Comparison of ENCODE assay signal across 7 cellular contexts in the genomic region with DNA sequence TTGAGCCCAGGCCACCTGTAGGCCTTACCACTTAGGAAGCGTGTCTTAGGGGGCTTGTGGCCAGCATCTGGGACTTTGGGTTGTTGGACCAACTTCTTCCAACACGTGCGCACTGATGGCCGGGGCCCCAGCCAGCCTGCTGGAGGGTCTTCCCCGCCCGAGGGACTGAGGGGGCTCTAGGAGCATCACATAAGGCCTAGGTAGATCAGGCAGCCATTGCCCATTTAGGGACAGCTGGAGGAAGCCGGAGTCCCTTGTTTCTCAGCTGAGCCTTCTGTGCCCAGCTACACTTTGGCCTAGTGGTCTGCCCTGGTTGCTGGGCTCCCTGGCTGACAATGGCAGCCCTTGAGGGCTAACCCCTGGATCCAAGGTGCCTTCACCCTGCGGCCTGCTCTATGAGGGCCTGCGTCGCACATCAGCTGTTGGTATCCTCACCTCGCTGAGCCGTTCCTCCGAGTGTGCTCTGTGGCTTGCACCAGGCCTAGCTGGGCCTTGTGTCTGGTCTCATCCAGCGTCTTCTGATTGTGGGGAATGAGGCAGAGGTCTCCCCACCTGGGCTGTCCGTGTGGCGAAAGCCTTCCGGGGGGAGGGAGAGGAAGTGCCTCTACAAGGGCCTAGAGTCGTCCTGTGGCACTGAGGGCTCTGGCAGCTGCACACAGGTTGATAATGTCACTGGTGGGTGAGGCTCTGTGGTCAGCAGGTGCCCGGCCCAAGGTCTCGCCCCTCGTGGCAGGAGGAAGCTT. TPM values are rescaled to one million over a fixed set of nuclear protein-coding genes. Genes with fewer than 3 reads are reported as not detected.
DNase-seq lines count a peak whose midpoint lies in the region; ATAC-seq and TF ChIP-seq lines count a peak whose summit lies in the region.

No MANE protein-coding gene starts in this region.

- H3K36me3 ChIP-seq in iPS-20b (ENCODE audit: insufficient read depth, low read depth, low read length) = no peaks in the 10 kb centered on the region

- intact Hi-C loops in activated T-helper 1 cell treated with anti-CD3 and anti-CD28 coated beads, Interleukin-12 subunit alpha, Interleukin-12 subunit beta, Interleukin-2, Interleukin-4 antibody, amounts not matched to agents 30 ng/mL and 10 ng/mL and 1 ng/mL, durations not matched to agents 14 hours and 24 hours and 36 hours (cut with micrococcal nuclease) = loop anchor here (5.0 kb wide), 1 partner anchor 441 kb away; the partner anchor contains the start of genes MBD3L1 and ZNF558

- H3K4me3 Mint-ChIP-seq in activated T-helper 1 cell treated with anti-CD3 and anti-CD28 coated beads, Interleukin-12 subunit alpha, Interleukin-12 subunit beta, Interleukin-2, Interleukin-4 antibody, amounts not matched to agents 30 ng/mL and 10 ng/mL and 1 ng/mL, durations not matched to agents 14 hours and 24 hours and 36 hours = peak overlapping the region; percentile 80
- peak overlapping the region; percentile 86 for H3K4me3 Mint-ChIP-seq in stimulated activated memory B cell treated with anti-CD40 and anti-IgM and Interleukin-4, amounts not matched to agents 10 μg/mL and 1 μg/mL and 100 μg/mL, for 72 hours

- no peaks in the 10 kb centered on the region for H3K9me3 Mint-ChIP-seq in activated T-helper 1 cell treated with anti-CD3 and anti-CD28 coated beads, Interleukin-12 subunit alpha, Interleukin-12 subunit beta, Interleukin-2, Interleukin-4 antibody, amounts not matched to agents 30 ng/mL and 10 ng/mL and 1 ng/mL, durations not matched to agents 14 hours and 24 hours and 36 hours
- H3K9me3 Mint-ChIP-seq in stimulated activated memory B cell treated with anti-CD40 and anti-IgM and Interleukin-4, amounts not matched to agents 10 μg/mL and 1 μg/mL and 100 μg/mL, for 72 hours = no peaks in the 10 kb centered on the region

- no peaks in the 10 kb centered on the region for H3K27me3 Mint-ChIP-seq in activated T-helper 1 cell treated with anti-CD3 and anti-CD28 coated beads, Interleukin-12 subunit alpha, Interleukin-12 subunit beta, Interleukin-2, Interleukin-4 antibody, amounts not matched to agents 30 ng/mL and 10 ng/mL and 1 ng/mL, durations not matched to agents 14 hours and 24 hours and 36 hours (ENCODE audit: insufficient read depth)
- H3K27me3 Mint-ChIP-seq in stimulated activated memory B cell treated with anti-CD40 and anti-IgM and Interleukin-4, amounts not matched to agents 10 μg/mL and 1 μg/mL and 100 μg/mL, for 72 hours = no peaks in the 10 kb centered on the region

- H3K4me1 Mint-ChIP-seq in activated T-helper 1 cell treated with anti-CD3 and anti-CD28 coated beads, Interleukin-12 subunit alpha, Interleukin-12 subunit beta, Interleukin-2, Interleukin-4 antibody, amounts not matched to agents 30 ng/mL and 10 ng/mL and 1 ng/mL, durations not matched to agents 14 hours and 24 hours and 36 hours (ENCODE audit: low read depth) = peaks cover 4% of the 10 kb centered on the region
- peaks cover 48% of the 10 kb centered on the region for H3K4me1 Mint-ChIP-seq in stimulated activated memory B cell treated with anti-CD40 and anti-IgM and Interleukin-4, amounts not matched to agents 10 μg/mL and 1 μg/mL and 100 μg/mL, for 72 hours

- no peak for ATAC-seq in stimulated activated memory B cell treated with anti-CD40 and anti-IgM and Interleukin-4, amounts not matched to agents 10 μg/mL and 1 μg/mL and 100 μg/mL, for 72 hours

- H3K27me3 ChIP-seq in HL-60 (ENCODE audit: insufficient read depth, poor library complexity, severe bottlenecking) (no peaks in the 10 kb centered on the region), iPS-20b (ENCODE audit: insufficient read depth, low read length) (no peaks in the 10 kb centered on the region)

- no peak overlapping the region for H3K4me3 ChIP-seq in HL-60 (replicated peaks; ENCODE audit: insufficient read depth, low read length)
- peak overlapping the region; percentile 73 for H3K4me3 ChIP-seq in iPS-20b (ENCODE audit: low read length)

- H3K27ac Mint-ChIP-seq in activated T-helper 1 cell treated with anti-CD3 and anti-CD28 coated beads, Interleukin-12 subunit alpha, Interleukin-12 subunit beta, Interleukin-2, Interleukin-4 antibody, amounts not matched to agents 30 ng/mL and 10 ng/mL and 1 ng/mL, durations not matched to agents 14 hours and 24 hours and 36 hours = no peak overlapping the region
- H3K27ac Mint-ChIP-seq in stimulated activated memory B cell treated with anti-CD40 and anti-IgM and Interleukin-4, amounts not matched to agents 10 μg/mL and 1 μg/mL and 100 μg/mL, for 72 hours = peak overlapping the region; percentile 90

- H3K9me3 ChIP-seq in iPS-20b (ENCODE audit: insufficient read depth, low read depth, low read length) = no peaks in the 10 kb centered on the region

- H3K27ac ChIP-seq in HL-60 (replicated peaks) (peak overlapping the region; percentile 1), iPS-20b (ENCODE audit: low read length) (no peak overlapping the region)

- H3K4me1 ChIP-seq in iPS-20b (ENCODE audit: insufficient read depth, low read length) = no peaks in the 10 kb centered on the region; the same call in 1 of the 2 replicates

- peak overlapping the region; percentile 51; the same call in 1 of the 2 replicates for H3K9ac ChIP-seq in iPS-20b (ENCODE audit: low read depth, low read length)

- H3K36me3 Mint-ChIP-seq in activated T-helper 1 cell treated with anti-CD3 and anti-CD28 coated beads, Interleukin-12 subunit alpha, Interleukin-12 subunit beta, Interleukin-2, Interleukin-4 antibody, amounts not matched to agents 30 ng/mL and 10 ng/mL and 1 ng/mL, durations not matched to agents 14 hours and 24 hours and 36 hours (ENCODE audit: low read depth) = no peaks in the 10 kb centered on the region
- peaks cover 10% of the 10 kb centered on the region for H3K36me3 Mint-ChIP-seq in stimulated activated memory B cell treated with anti-CD40 and anti-IgM and Interleukin-4, amounts not matched to agents 10 μg/mL and 1 μg/mL and 100 μg/mL, for 72 hours

- TF ChIP-seq CTCF in HL-60 (IDR thresholded peaks at IDR 0.05; ENCODE audit: insufficient read depth, low read length) = no peak

- DNase-seq in HL-60 (ENCODE audit: low read depth in 1 of 2, low spot score in 1 of 2) = peak in 1 of 2 experiments; percentile 66
- no peak for DNase-seq in activated T-helper 1 cell treated with anti-CD3 and anti-CD28 coated beads, Interleukin-12 subunit alpha, Interleukin-12 subunit beta, Interleukin-2, Interleukin-4 antibody, amounts not matched to agents 30 ng/mL and 10 ng/mL and 1 ng/mL, durations not matched to agents 14 hours and 24 hours and 36 hours (ENCODE audit: low spot score)
- DNase-seq in CD1c-positive myeloid dendritic cell (ENCODE audit: extremely low spot score) = no peak
- no peak for DNase-seq in NCI-H748 (lab: John Stamatoyannopoulos, UW; ENCODE audit: unreplicated experiment)
- no peak for DNase-seq in cortex of kidney (lab: John Stamatoyannopoulos, UW)

RNA-seq across cellular contexts. Expression of gene RAB11B, which starts 1.3 kb away (rescaled TPM):
- 75.1 and 81.0 TPM in 2 replicates for total RNA-seq in activated T-helper 1 cell treated with anti-CD3 and anti-CD28 coated beads, Interleukin-12 subunit alpha, Interleukin-12 subunit beta, Interleukin-2, Interleukin-4 antibody, amounts not matched to agents 30 ng/mL and 10 ng/mL and 1 ng/mL, durations not matched to agents 14 hours and 24 hours and 36 hours

RNA-seq across cellular contexts. Expression of gene MARCHF2, which starts 21.7 kb away (rescaled TPM):
- 8.1 and 9.6 TPM in 2 replicates for total RNA-seq in activated T-helper 1 cell treated with anti-CD3 and anti-CD28 coated beads, Interleukin-12 subunit alpha, Interleukin-12 subunit beta, Interleukin-2, Interleukin-4 antibody, amounts not matched to agents 30 ng/mL and 10 ng/mL and 1 ng/mL, durations not matched to agents 14 hours and 24 hours and 36 hours

RNA-seq across cellular contexts. Expression of gene ANGPTL4, which starts 27.5 kb away (rescaled TPM):
- total RNA-seq in activated T-helper 1 cell treated with anti-CD3 and anti-CD28 coated beads, Interleukin-12 subunit alpha, Interleukin-12 subunit beta, Interleukin-2, Interleukin-4 antibody, amounts not matched to agents 30 ng/mL and 10 ng/mL and 1 ng/mL, durations not matched to agents 14 hours and 24 hours and 36 hours = 2.3 and 3.8 TPM in 2 replicates

RNA-seq across cellular contexts. Expression of gene KANK3, which starts 48.4 kb away (rescaled TPM):
- total RNA-seq in activated T-helper 1 cell treated with anti-CD3 and anti-CD28 coated beads, Interleukin-12 subunit alpha, Interleukin-12 subunit beta, Interleukin-2, Interleukin-4 antibody, amounts not matched to agents 30 ng/mL and 10 ng/mL and 1 ng/mL, durations not matched to agents 14 hours and 24 hours and 36 hours = 0.86 and 1.4 TPM in 2 replicates

RNA-seq across cellular contexts. Expression of gene HNRNPM, which starts 53.3 kb away (rescaled TPM):
- 323 and 331 TPM in 2 replicates for total RNA-seq in activated T-helper 1 cell treated with anti-CD3 and anti-CD28 coated beads, Interleukin-12 subunit alpha, Interleukin-12 subunit beta, Interleukin-2, Interleukin-4 antibody, amounts not matched to agents 30 ng/mL and 10 ng/mL and 1 ng/mL, durations not matched to agents 14 hours and 24 hours and 36 hours
